Comparison of ENCODE assay signal across 18 cellular contexts in the genomic region with DNA sequence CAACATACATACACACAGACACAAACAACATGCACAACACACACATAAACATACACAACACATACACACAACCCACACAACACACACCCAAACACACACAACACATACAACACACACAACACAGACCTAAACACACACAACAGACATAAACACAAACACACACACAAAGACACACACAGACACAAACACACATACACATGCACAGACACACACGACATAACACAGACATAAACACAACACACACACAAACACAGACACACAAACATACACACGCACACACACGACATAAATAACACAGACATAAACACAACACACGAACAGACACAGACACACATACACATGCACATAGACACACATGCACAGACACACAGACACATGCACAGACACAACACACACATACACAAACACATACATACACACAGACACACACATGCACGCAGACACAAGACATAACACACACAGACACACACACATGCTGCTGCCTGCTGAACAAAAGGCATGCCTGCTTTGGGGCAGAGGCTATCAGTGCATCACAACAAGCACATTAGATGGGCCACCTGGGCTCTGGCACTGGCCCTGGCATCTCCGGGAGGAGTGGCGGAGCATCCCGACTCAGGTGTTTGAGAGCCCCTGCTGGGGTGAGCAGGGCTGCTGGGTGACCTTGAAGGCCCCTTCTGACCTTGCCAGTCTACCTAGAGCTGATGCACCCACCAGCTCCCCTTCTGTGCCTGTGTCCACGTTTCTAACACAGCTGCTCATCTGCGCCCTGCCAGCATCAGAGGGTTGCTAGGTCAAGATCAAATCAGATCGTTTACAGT. TPM values are rescaled to one million over a fixed set of nuclear protein-coding genes. Genes with fewer than 3 reads are reported as not detected.
"Had no signal": no experiment of that assay in that cellular context is flagged by ENCODE, and none has a peak within 500 bp of the region (broad histone marks: within the 10 kb centered on the region; RNA-seq: fewer than 3 reads in every experiment).

No MANE protein-coding gene starts in this region.

- H3K9me3 ChIP-seq: gastrocnemius medialis, right lobe of liver, spleen, tibial nerve had no signal

- DNase-seq: activated CD4-positive, alpha-beta T cell treated with anti-CD3 and anti-CD28 coated beads for 36 hours; activated CD8-positive, alpha-beta memory T cell treated with anti-CD3 and anti-CD28 coated beads, Interleukin-2, amount 50 U/mL, for 48 hours; activated CD8-positive, alpha-beta T cell treated with anti-CD3 and anti-CD28 coated beads, Interleukin-2, amount 10 ng/mL, durations not matched to agents 7 days and 5 days; activated naive CD8-positive, alpha-beta T cell treated with anti-CD3 and anti-CD28 coated beads, Interleukin-2, amount 10 ng/mL, durations not matched to agents 7 days and 5 days; aorta; effector CD4-positive, alpha-beta T cell; gastrocnemius medialis; midbrain; naive B cell; stimulated activated CD4-positive, alpha-beta T cell treated with anti-CD3 and anti-CD28 coated beads, Interleukin-1b, Interleukin-23, amount 100 ng/mL, for 48 hours; T-helper 9 cell had no signal

- ATAC-seq: activated CD4-positive, alpha-beta T cell treated with anti-CD3 and anti-CD28 coated beads for 36 hours; activated CD8-positive, alpha-beta T cell treated with anti-CD3 and anti-CD28 coated beads, Interleukin-2, amount 10 ng/mL, durations not matched to agents 7 days and 5 days; gastrocnemius medialis; right lobe of liver; stimulated activated memory B cell treated with anti-CD40 and anti-IgM and Interleukin-4, amounts not matched to agents 10 μg/mL and 1 μg/mL and 100 μg/mL, for 72 hours had no signal

- FAIRE-seq: colon, kidney had no signal

- H3K27ac ChIP-seq: gastrocnemius medialis, right lobe of liver, tibial nerve had no signal

- H3K27me3 ChIP-seq: right lobe of liver, spleen, tibial nerve had no signal

- H3K4me3 ChIP-seq: gastrocnemius medialis, right lobe of liver, spleen, tibial nerve had no signal

RNA-seq across cellular contexts. Expression of gene FBXO24, which starts 5.5 kb away (rescaled TPM):
- total RNA-seq: gastrocnemius medialis had no signal

RNA-seq across cellular contexts. Expression of gene SAP25, which starts 7.0 kb away (rescaled TPM):
- total RNA-seq: fibroblast of lung had no signal
